In the genomic region with DNA sequence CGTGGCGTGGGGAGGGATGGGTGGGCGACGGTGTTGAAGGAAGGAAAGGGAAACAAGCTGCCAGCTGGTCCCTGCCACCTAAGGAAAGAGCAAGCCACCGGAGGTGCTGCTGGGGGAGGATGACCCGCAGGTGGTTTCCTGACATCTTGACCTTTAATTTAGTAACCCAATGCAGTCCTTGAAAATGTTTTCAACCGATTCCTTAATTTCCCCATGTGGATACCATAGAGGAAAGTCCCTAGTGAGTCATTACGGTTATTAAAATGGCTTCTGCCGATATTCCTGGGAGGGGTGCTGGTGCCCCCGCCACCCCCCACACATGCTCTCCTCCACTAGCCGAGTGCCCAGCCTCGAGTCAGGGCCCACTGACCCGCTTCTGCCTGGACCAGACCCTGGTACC, we compare ENCODE assay signal across 22 cellular contexts. TPM values are rescaled to one million over a fixed set of nuclear protein-coding genes. Genes with fewer than 3 reads are reported as not detected.
A peak's percentile ranks its signal among the peaks of the same experiment; 100 is the strongest.
DNase-seq lines count a peak whose midpoint lies in the region; ATAC-seq and TF ChIP-seq lines count a peak whose summit lies in the region.
"Had no signal": no experiment of that assay in that cellular context is flagged by ENCODE, and none has a peak within 500 bp of the region (broad histone marks: within the 10 kb centered on the region; RNA-seq: fewer than 3 reads in every experiment).

No MANE protein-coding gene starts in this region.

- H3K27me3 ChIP-seq in GM23338 (ENCODE audit: insufficient read depth), result no peaks in the 10 kb centered on the region

- ATAC-seq in activated T-cell treated with anti-CD3 and anti-CD28 coated beads, Interleukin-2, amount 50 U/mL, for 72 hours (replicated peaks in 1 of 2), result no peak
- ATAC-seq in GM23338, result peak; percentile 16; the same call in 1 of the 3 replicates
- ATAC-seq: T-cell had no signal

- no peaks in the 10 kb centered on the region for H4K20me1 ChIP-seq in GM23338 (replicated peaks; ENCODE audit: insufficient read depth)

- H3K4me1 Mint-ChIP-seq in activated T-cell treated with anti-CD3 and anti-CD28 coated beads, Interleukin-2, amount 50 U/mL, for 72 hours (ENCODE audit: low read depth), result peaks cover 38% of the 10 kb centered on the region
- peaks cover 37% of the 10 kb centered on the region for H3K4me1 Mint-ChIP-seq in GM23338
- peaks cover 40% of the 10 kb centered on the region for H3K4me1 Mint-ChIP-seq in activated T-helper 1 cell treated with anti-CD3 and anti-CD28 coated beads, Interleukin-12 subunit alpha, Interleukin-12 subunit beta, Interleukin-2, Interleukin-4 antibody, amounts not matched to agents 30 ng/mL and 10 ng/mL and 1 ng/mL, durations not matched to agents 14 hours and 24 hours and 36 hours (ENCODE audit: low read depth)
- H3K4me1 Mint-ChIP-seq in stimulated activated naive CD8-positive, alpha-beta T cell treated with anti-CD3 and anti-CD28 coated beads, Interleukin-15, Interleukin-2, amounts not matched to agents 100 ng/mL and 50 ng/mL, for 24 hours (ENCODE audit: low read depth), result peaks cover 41% of the 10 kb centered on the region

- 0 out of 2 replicates have a peak, but pooled peaks cover 7% of the 10 kb centered on the region for H3K9me2 ChIP-seq in GM23338 (ENCODE audit: insufficient read depth)

- peaks cover 0 to 4% of the 10 kb centered on the region in 2 donors for H3K36me3 Mint-ChIP-seq in activated T-cell treated with anti-CD3 and anti-CD28 coated beads, Interleukin-2, amount 50 U/mL, for 72 hours (ENCODE audit: insufficient read depth in 2 of 2)
- no peaks in the 10 kb centered on the region for H3K36me3 Mint-ChIP-seq in GM23338 (ENCODE audit: low read depth)
- peaks cover 6% of the 10 kb centered on the region for H3K36me3 Mint-ChIP-seq in activated T-helper 1 cell treated with anti-CD3 and anti-CD28 coated beads, Interleukin-12 subunit alpha, Interleukin-12 subunit beta, Interleukin-2, Interleukin-4 antibody, amounts not matched to agents 30 ng/mL and 10 ng/mL and 1 ng/mL, durations not matched to agents 14 hours and 24 hours and 36 hours (ENCODE audit: low read depth)
- peaks cover 11% of the 10 kb centered on the region for H3K36me3 Mint-ChIP-seq in stimulated activated naive CD8-positive, alpha-beta T cell treated with anti-CD3 and anti-CD28 coated beads, Interleukin-15, Interleukin-2, amounts not matched to agents 100 ng/mL and 50 ng/mL, for 24 hours (ENCODE audit: low read depth)
- H3K36me3 Mint-ChIP-seq: CD4-positive, CD25-positive, alpha-beta regulatory T cell; naive B cell; T-cell had no signal

- TF ChIP-seq CTCF in GM23338 (conservative IDR thresholded peaks at IDR 0.05; ENCODE audit: low read depth in 2 of 2), result no peak

- peak overlapping the region; percentile 48; the same call in 1 of the 2 replicates for H3K4me2 ChIP-seq in GM23338

- intact Hi-C loops in activated T-helper 1 cell treated with anti-CD3 and anti-CD28 coated beads, Interleukin-12 subunit alpha, Interleukin-12 subunit beta, Interleukin-2, Interleukin-4 antibody, amounts not matched to agents 30 ng/mL and 10 ng/mL and 1 ng/mL, durations not matched to agents 14 hours and 24 hours and 36 hours (cut with micrococcal nuclease), result no loop called here
- intact Hi-C loops in posterior cingulate gyrus (cut with DNase I), result no loop called here

- peaks cover 44% of the 10 kb centered on the region for H3K27me3 Mint-ChIP-seq in activated T-cell treated with anti-CD3 and anti-CD28 coated beads, Interleukin-2, amount 50 U/mL, for 72 hours (ENCODE audit: low read depth)
- peaks cover 3% of the 10 kb centered on the region for H3K27me3 Mint-ChIP-seq in GM23338 (ENCODE audit: insufficient read depth, low read depth, poor library complexity)
- peaks cover 22% of the 10 kb centered on the region for H3K27me3 Mint-ChIP-seq in activated T-helper 1 cell treated with anti-CD3 and anti-CD28 coated beads, Interleukin-12 subunit alpha, Interleukin-12 subunit beta, Interleukin-2, Interleukin-4 antibody, amounts not matched to agents 30 ng/mL and 10 ng/mL and 1 ng/mL, durations not matched to agents 14 hours and 24 hours and 36 hours (ENCODE audit: insufficient read depth)
- peaks cover 33% of the 10 kb centered on the region for H3K27me3 Mint-ChIP-seq in stimulated activated naive CD8-positive, alpha-beta T cell treated with anti-CD3 and anti-CD28 coated beads, Interleukin-15, Interleukin-2, amounts not matched to agents 100 ng/mL and 50 ng/mL, for 24 hours

- no peak overlapping the region for H3K27ac Mint-ChIP-seq in activated T-cell treated with anti-CD3 and anti-CD28 coated beads, Interleukin-2, amount 50 U/mL, for 72 hours
- H3K27ac Mint-ChIP-seq in GM23338, result no peak overlapping the region
- peak overlapping the region; percentile 32 for H3K27ac Mint-ChIP-seq in activated T-helper 1 cell treated with anti-CD3 and anti-CD28 coated beads, Interleukin-12 subunit alpha, Interleukin-12 subunit beta, Interleukin-2, Interleukin-4 antibody, amounts not matched to agents 30 ng/mL and 10 ng/mL and 1 ng/mL, durations not matched to agents 14 hours and 24 hours and 36 hours
- peak overlapping the region; percentile 56 for H3K27ac Mint-ChIP-seq in stimulated activated naive CD8-positive, alpha-beta T cell treated with anti-CD3 and anti-CD28 coated beads, Interleukin-15, Interleukin-2, amounts not matched to agents 100 ng/mL and 50 ng/mL, for 24 hours
- H3K27ac Mint-ChIP-seq: activated T-helper 2 cell treated with anti-CD3 and anti-CD28 coated beads, Interferon-gamma antibody, Interleukin-2, Interleukin-4, amounts not matched to agents 10 μg/mL and 5 μg/mL and 100 μg/mL, durations not matched to agents 14 hours and 24 hours and 36 hours; T-cell had no signal

- H3K79me2 ChIP-seq in GM23338 (replicated peaks; ENCODE audit: insufficient read depth), result peaks cover 8% of the 10 kb centered on the region
- H3K79me2 ChIP-seq: parathyroid adenoma had no signal

- no peak overlapping the region for H3K4me3 ChIP-seq in GM23338
- H3K4me3 ChIP-seq: HAP-1 had no signal

- H2AFZ ChIP-seq in GM23338, result no peak overlapping the region
- H2AFZ ChIP-seq: parathyroid adenoma had no signal

- 0 out of 2 replicates have a peak, but pooled peaks cover 5% of the 10 kb centered on the region for H3F3A ChIP-seq in GM23338 (replicated peaks; ENCODE audit: low read depth)

- H3K9me3 Mint-ChIP-seq in activated T-cell treated with anti-CD3 and anti-CD28 coated beads, Interleukin-2, amount 50 U/mL, for 72 hours, result peaks cover 0 to 2% of the 10 kb centered on the region in 2 donors
- no peaks in the 10 kb centered on the region for H3K9me3 Mint-ChIP-seq in GM23338
- H3K9me3 Mint-ChIP-seq in activated T-helper 1 cell treated with anti-CD3 and anti-CD28 coated beads, Interleukin-12 subunit alpha, Interleukin-12 subunit beta, Interleukin-2, Interleukin-4 antibody, amounts not matched to agents 30 ng/mL and 10 ng/mL and 1 ng/mL, durations not matched to agents 14 hours and 24 hours and 36 hours, result no peaks in the 10 kb centered on the region
- H3K9me3 Mint-ChIP-seq in stimulated activated naive CD8-positive, alpha-beta T cell treated with anti-CD3 and anti-CD28 coated beads, Interleukin-15, Interleukin-2, amounts not matched to agents 100 ng/mL and 50 ng/mL, for 24 hours, result no peaks in the 10 kb centered on the region
- H3K9me3 Mint-ChIP-seq: activated T-helper 2 cell treated with anti-CD3 and anti-CD28 coated beads, Interferon-gamma antibody, Interleukin-2, Interleukin-4, amounts not matched to agents 10 μg/mL and 5 μg/mL and 100 μg/mL, durations not matched to agents 14 hours and 24 hours and 36 hours; CD4-positive, CD25-positive, alpha-beta regulatory T cell; naive B cell; T-cell had no signal

- no peaks in the 10 kb centered on the region for H3K36me3 ChIP-seq in GM23338 (ENCODE audit: insufficient read depth)
- H3K36me3 ChIP-seq: HAP-1 had no signal

- no peak for DNase-seq in activated T-cell treated with anti-CD3 and anti-CD28 coated beads, Interleukin-2, amount 50 U/mL, for 72 hours
- DNase-seq in activated T-cell treated with anti-CD3 and anti-CD28 coated beads, Interleukin-2, amount 50 U/mL, for 1 hour, result no peak
- DNase-seq in GM23338 (ENCODE audit: low spot score) (no peak), posterior cingulate gyrus (no peak), hippocampal formation (lab: John Stamatoyannopoulos, UW) (no peak), RKO (ENCODE audit: low spot score) (no peak)
- no peak for DNase-seq in activated T-helper 1 cell treated with anti-CD3 and anti-CD28 coated beads, Interleukin-12 subunit alpha, Interleukin-12 subunit beta, Interleukin-2, Interleukin-4 antibody, amounts not matched to agents 30 ng/mL and 10 ng/mL and 1 ng/mL, durations not matched to agents 14 hours and 24 hours and 36 hours (ENCODE audit: low spot score)
- DNase-seq: activated CD8-positive, alpha-beta memory T cell treated with anti-CD3 and anti-CD28 coated beads for 24 hours; CD4-positive, CD25-positive, alpha-beta regulatory T cell; foreskin fibroblast; GF-D8; kidney; naive B cell; NCI-H1417 treated with DMSO at 0.1 percent for 48 hours; OCI-M1; SIG-M5; stimulated activated CD4-positive, alpha-beta T cell treated with anti-CD3 and anti-CD28 coated beads, Interleukin-2, amount 100 ng/mL, for 24 hours; T-cell had no signal

- H3K27ac ChIP-seq in GM23338 (ENCODE audit: low read depth), result no peak overlapping the region
- H3K27ac ChIP-seq: parathyroid adenoma had no signal

- peaks cover 29% of the 10 kb centered on the region for H3K4me1 ChIP-seq in GM23338 (ENCODE audit: insufficient read depth)
- H3K4me1 ChIP-seq: parathyroid adenoma had no signal

- H3K4me3 Mint-ChIP-seq in activated T-cell treated with anti-CD3 and anti-CD28 coated beads, Interleukin-2, amount 50 U/mL, for 72 hours, result peak overlapping the region; percentile 31 to 47
- no peak overlapping the region for H3K4me3 Mint-ChIP-seq in GM23338
- H3K4me3 Mint-ChIP-seq in activated T-helper 1 cell treated with anti-CD3 and anti-CD28 coated beads, Interleukin-12 subunit alpha, Interleukin-12 subunit beta, Interleukin-2, Interleukin-4 antibody, amounts not matched to agents 30 ng/mL and 10 ng/mL and 1 ng/mL, durations not matched to agents 14 hours and 24 hours and 36 hours, result no peak overlapping the region
- H3K4me3 Mint-ChIP-seq in stimulated activated naive CD8-positive, alpha-beta T cell treated with anti-CD3 and anti-CD28 coated beads, Interleukin-15, Interleukin-2, amounts not matched to agents 100 ng/mL and 50 ng/mL, for 24 hours, result peak overlapping the region; percentile 23
- H3K4me3 Mint-ChIP-seq: T-cell had no signal

TF ChIP-seq in GM23338, 12 proteins besides CTCF, POLR2A, EP300 and RAD21 (continues in another document):
- TF ChIP-seq EZH2 (IDR thresholded peaks at IDR 0.05; ENCODE audit: low read depth, unreplicated experiment) (no peak), POLR2AphosphoS5 (IDR thresholded peaks at IDR 0.05; ENCODE audit: low read depth) (no peak), CREB1 (CRISPR knock-in tag; IDR thresholded peaks at IDR 0.05; ENCODE audit: low read depth) (no peak)

RNA-seq across cellular contexts. Expression of a gene that starts 6.3 kb away (rescaled TPM):
- 100 to 1,000 TPM; 139 to 142 TPM for total RNA-seq in activated T-cell treated with anti-CD3 and anti-CD28 coated beads, Interleukin-2, amount 50 U/mL, for 72 hours
- total RNA-seq in GM23338 (2014; rRNA removed; shearing (Covaris generic)), result 224 and 250 TPM in 2 replicates
- 210 and 277 TPM in 2 replicates for polyA plus RNA-seq in GM23338 (2016; fragmentation: Nextera tagmentation; extraction: Ambion mirVana)
- 163 and 176 TPM in 2 replicates for total RNA-seq in activated T-helper 1 cell treated with anti-CD3 and anti-CD28 coated beads, Interleukin-12 subunit alpha, Interleukin-12 subunit beta, Interleukin-2, Interleukin-4 antibody, amounts not matched to agents 30 ng/mL and 10 ng/mL and 1 ng/mL, durations not matched to agents 14 hours and 24 hours and 36 hours

Comparison
In these comparisons a context has a peak if more than half of its experiments do, and no peak if none do; other contexts are left out.
1. H3K27ac Mint-ChIP-seq: peak in activated T-helper 1 cell treated with anti-CD3 and anti-CD28 coated beads, Interleukin-12 subunit alpha, Interleukin-12 subunit beta, Interleukin-2, Interleukin-4 antibody, amounts not matched to agents 30 ng/mL and 10 ng/mL and 1 ng/mL, durations not matched to agents 14 hours and 24 hours and 36 hours (single experiment) and stimulated activated naive CD8-positive, alpha-beta T cell treated with anti-CD3 and anti-CD28 coated beads, Interleukin-15, Interleukin-2, amounts not matched to agents 100 ng/mL and 50 ng/mL, for 24 hours (single experiment); none in activated T-cell treated with anti-CD3 and anti-CD28 coated beads, Interleukin-2, amount 50 U/mL, for 72 hours (single experiment) and GM23338 (single experiment).
2. H3K4me3 Mint-ChIP-seq: peak in activated T-cell treated with anti-CD3 and anti-CD28 coated beads, Interleukin-2, amount 50 U/mL, for 72 hours (2 of 2) and stimulated activated naive CD8-positive, alpha-beta T cell treated with anti-CD3 and anti-CD28 coated beads, Interleukin-15, Interleukin-2, amounts not matched to agents 100 ng/mL and 50 ng/mL, for 24 hours (single experiment); none in GM23338 (single experiment) and activated T-helper 1 cell treated with anti-CD3 and anti-CD28 coated beads, Interleukin-12 subunit alpha, Interleukin-12 subunit beta, Interleukin-2, Interleukin-4 antibody, amounts not matched to agents 30 ng/mL and 10 ng/mL and 1 ng/mL, durations not matched to agents 14 hours and 24 hours and 36 hours (single experiment).